Comparison of ENCODE assay signal across 8 cellular contexts in genomic region chr3:49133226-49133951, GRCh38. TPM values are rescaled to one million over a fixed set of nuclear protein-coding genes. Genes with fewer than 3 reads are reported as not detected.
A peak's percentile ranks its signal among the peaks of the same experiment; 100 is the strongest.
DNase-seq lines count a peak whose midpoint lies in the region; TF ChIP-seq lines count a peak whose summit lies in the region.

No MANE protein-coding gene starts in this region.

- 9 to 18% (median 13%) methylated on average over 22 to 30 of the region's 30 CpGs for WGBS in spleen, 5 donors

- H3K9me3 Mint-ChIP-seq in immature natural killer cell = peaks cover 0 to 1% (median 0%) of the 10 kb centered on the region in 6 donors

- peak overlapping the region; percentile 38 to 75 (median 46) for H3K4me3 ChIP-seq in spleen

- H3K27me3 ChIP-seq in layer of hippocampus (ENCODE audit: control insufficient read depth, insufficient read depth, low read length) (peaks cover 2% of the 10 kb centered on the region), spleen (replicated peaks in 1 of 7) (peaks cover 0 to 28% (median 0%) of the 10 kb centered on the region in 7 donors)

- H3K4me3 Mint-ChIP-seq in immature natural killer cell = no peak overlapping the region

- DNase-seq in NCI-H2107 (lab: John Stamatoyannopoulos, UW) (peak; percentile 20), NCI-H2107 treated with DMSO at 0.1 percent for 48 hours (lab: John Stamatoyannopoulos, UW; ENCODE audit: unreplicated experiment) (no peak), NCI-H69 (lab: John Stamatoyannopoulos, UW) (peak; percentile 87), dedifferentiated amniotic fluid mesenchymal stem cell (ENCODE audit: extremely low spot score) (peak; percentile 89), spleen (no peak), immature natural killer cell (no peak)
- DNase-seq in activated naive CD4-positive, alpha-beta T cell (lab: John Stamatoyannopoulos, UW) = no peak

- peaks cover 1 to 12% (median 4%) of the 10 kb centered on the region in 3 donors for H3K27me3 Mint-ChIP-seq in immature natural killer cell (ENCODE audit: low read depth in 3 of 3)

- no peak overlapping the region for H3K27ac Mint-ChIP-seq in immature natural killer cell

- H3K4me1 Mint-ChIP-seq in immature natural killer cell = no peaks in the 10 kb centered on the region

- no peak for TF ChIP-seq POLR2A in spleen (IDR thresholded peaks at IDR 0.05)

- H3K4me1 ChIP-seq in spleen = peaks cover 4 to 50% (median 23%) of the 10 kb centered on the region in 6 donors

- intact Hi-C loops in spleen (cut with DNase I; ENCODE audit: low total_unique reads) = no loop called here

- TF ChIP-seq CTCF in spleen (IDR thresholded peaks at IDR 0.05 in 8 of 11, conservative IDR thresholded peaks at IDR 0.05 in 3 of 11) = no peak

- peaks cover 0 to 27% (median under 1%) of the 10 kb centered on the region in 6 donors for H3K36me3 ChIP-seq in spleen

- no peaks in the 10 kb centered on the region for H3K9me3 ChIP-seq in spleen

- H3K36me3 Mint-ChIP-seq in immature natural killer cell = no peaks in the 10 kb centered on the region

- H3K27ac ChIP-seq in layer of hippocampus (ENCODE audit: low read depth, low read length) = peak overlapping the region; percentile 67
- peak overlapping the region; percentile 66 to 91 (median 78) for H3K27ac ChIP-seq in spleen

RNA-seq across cellular contexts. Expression of gene LAMB2, which starts 0.5 kb away (rescaled TPM):
- total RNA-seq in spleen = 100 to 1,000 TPM; 168 to 331 (median 284) TPM
- polyA plus RNA-seq in spleen (100 to 1,000 TPM in 2 of 3 donors, 10 to 100 TPM in 1; 97.7 to 376 (median 264) TPM), immature natural killer cell (not detected)

RNA-seq across cellular contexts. Expression of gene USP19, which starts 12.8 kb away (rescaled TPM):
- 100 to 1,000 TPM in 2 of 7 donors, 10 to 100 TPM in 5; 59.5 to 108 (median 64.8) TPM for total RNA-seq in spleen
- 10 to 100 TPM; 14.1 to 26.7 (median 17.2) TPM for polyA plus RNA-seq in spleen
- polyA plus RNA-seq in immature natural killer cell = 10 to 100 TPM; 19.3 to 43.7 (median 38.3) TPM

RNA-seq across cellular contexts. Expression of gene QARS1, which starts 28.8 kb away (rescaled TPM):
- total RNA-seq in spleen = 100 to 1,000 TPM; 174 to 238 (median 212) TPM
- 100 to 1,000 TPM; 206 to 329 (median 239) TPM for polyA plus RNA-seq in spleen
- 100 to 1,000 TPM in 1 of 3 donors, 10 to 100 TPM in 2; 94.8 to 104 (median 98.5) TPM for polyA plus RNA-seq in immature natural killer cell

RNA-seq across cellular contexts. Expression of gene CCDC71, which starts 32.7 kb away (rescaled TPM):
- 10 to 100 TPM; 20.5 to 45.4 (median 28.8) TPM for total RNA-seq in spleen
- 10 to 100 TPM in 2 of 3 donors, 1 to 10 TPM in 1; 9.9 to 19.1 (median 16.3) TPM for polyA plus RNA-seq in spleen
- polyA plus RNA-seq in immature natural killer cell = 1 to 10 TPM; 1.1 to 2.0 (median 1.7) TPM

RNA-seq across cellular contexts. Expression of gene KLHDC8B, which starts 38.0 kb away (rescaled TPM):
- total RNA-seq in spleen = 10 to 100 TPM; 18.6 to 29.2 (median 21.9) TPM
- polyA plus RNA-seq in spleen = 10 to 100 TPM; 10.5 to 21.3 (median 19.5) TPM
- polyA plus RNA-seq in immature natural killer cell = 1 to 10 TPM; 1.6 to 3.1 (median 2.1) TPM

Comparison
In these comparisons a context has a peak if more than half of its experiments do, and no peak if none do; other contexts are left out.
1. DNase-seq: peak in NCI-H2107 (single experiment), NCI-H69 (single experiment) and dedifferentiated amniotic fluid mesenchymal stem cell (single experiment); none in NCI-H2107 treated with DMSO at 0.1 percent for 48 hours (single experiment), spleen (single experiment), immature natural killer cell (0 of 3) and activated naive CD4-positive, alpha-beta T cell (0 of 4).
2. RNA of gene LAMB2, which starts 0.5 kb away (polyA plus RNA-seq): 97.7 to 376 TPM in spleen; not detected in immature natural killer cell; every median in the first group is over 10 times any median in the second.